Comparison of ENCODE assay signal across 1 cellular context in the genomic region with DNA sequence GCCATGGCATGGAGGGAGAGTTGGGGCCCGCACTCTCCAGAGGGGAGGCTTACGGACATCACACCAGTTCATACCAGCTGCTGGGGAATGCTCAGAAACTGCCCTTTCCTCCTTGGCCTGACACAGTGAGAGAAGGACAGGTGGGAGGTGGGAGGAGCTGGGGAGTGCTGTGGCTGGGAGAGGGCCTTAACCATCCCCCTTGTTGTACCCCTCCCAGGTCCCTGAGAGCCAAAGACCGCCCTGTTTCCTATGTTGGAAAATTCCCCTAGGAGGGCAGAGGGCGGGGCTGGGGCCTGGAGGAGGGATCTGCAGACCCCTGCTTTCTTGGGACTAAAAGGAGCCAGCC.
TF ChIP-seq lines count a peak whose summit lies in the region.

No MANE protein-coding gene starts in this region.

TF ChIP-seq in SK-N-SH treated with all-trans-retinoic acid at 6 μM for 48 hours, 23 proteins besides CTCF, POLR2A, EP300 and RAD21 (continued from another document):
- TF ChIP-seq, protein P1, sequence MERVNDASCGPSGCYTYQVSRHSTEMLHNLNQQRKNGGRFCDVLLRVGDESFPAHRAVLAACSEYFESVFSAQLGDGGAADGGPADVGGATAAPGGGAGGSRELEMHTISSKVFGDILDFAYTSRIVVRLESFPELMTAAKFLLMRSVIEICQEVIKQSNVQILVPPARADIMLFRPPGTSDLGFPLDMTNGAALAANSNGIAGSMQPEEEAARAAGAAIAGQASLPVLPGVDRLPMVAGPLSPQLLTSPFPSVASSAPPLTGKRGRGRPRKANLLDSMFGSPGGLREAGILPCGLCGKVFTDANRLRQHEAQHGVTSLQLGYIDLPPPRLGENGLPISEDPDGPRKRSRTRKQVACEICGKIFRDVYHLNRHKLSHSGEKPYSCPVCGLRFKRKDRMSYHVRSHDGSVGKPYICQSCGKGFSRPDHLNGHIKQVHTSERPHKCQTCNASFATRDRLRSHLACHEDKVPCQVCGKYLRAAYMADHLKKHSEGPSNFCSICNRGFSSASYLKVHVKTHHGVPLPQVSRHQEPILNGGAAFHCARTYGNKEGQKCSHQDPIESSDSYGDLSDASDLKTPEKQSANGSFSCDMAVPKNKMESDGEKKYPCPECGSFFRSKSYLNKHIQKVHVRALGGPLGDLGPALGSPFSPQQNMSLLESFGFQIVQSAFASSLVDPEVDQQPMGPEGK (CRISPR knock-in tag; IDR thresholded peaks at IDR 0.05; ENCODE audit: borderline replicate concordance), result no peak
- no peak for TF ChIP-seq TCF4 (CRISPR knock-in tag; IDR thresholded peaks at IDR 0.05; ENCODE audit: borderline replicate concordance)
- no peak for TF ChIP-seq TSHZ2 (CRISPR knock-in tag; IDR thresholded peaks at IDR 0.05)
- TF ChIP-seq ZNF70 (CRISPR knock-in tag; IDR thresholded peaks at IDR 0.05), result no peak
